In the genomic region with DNA sequence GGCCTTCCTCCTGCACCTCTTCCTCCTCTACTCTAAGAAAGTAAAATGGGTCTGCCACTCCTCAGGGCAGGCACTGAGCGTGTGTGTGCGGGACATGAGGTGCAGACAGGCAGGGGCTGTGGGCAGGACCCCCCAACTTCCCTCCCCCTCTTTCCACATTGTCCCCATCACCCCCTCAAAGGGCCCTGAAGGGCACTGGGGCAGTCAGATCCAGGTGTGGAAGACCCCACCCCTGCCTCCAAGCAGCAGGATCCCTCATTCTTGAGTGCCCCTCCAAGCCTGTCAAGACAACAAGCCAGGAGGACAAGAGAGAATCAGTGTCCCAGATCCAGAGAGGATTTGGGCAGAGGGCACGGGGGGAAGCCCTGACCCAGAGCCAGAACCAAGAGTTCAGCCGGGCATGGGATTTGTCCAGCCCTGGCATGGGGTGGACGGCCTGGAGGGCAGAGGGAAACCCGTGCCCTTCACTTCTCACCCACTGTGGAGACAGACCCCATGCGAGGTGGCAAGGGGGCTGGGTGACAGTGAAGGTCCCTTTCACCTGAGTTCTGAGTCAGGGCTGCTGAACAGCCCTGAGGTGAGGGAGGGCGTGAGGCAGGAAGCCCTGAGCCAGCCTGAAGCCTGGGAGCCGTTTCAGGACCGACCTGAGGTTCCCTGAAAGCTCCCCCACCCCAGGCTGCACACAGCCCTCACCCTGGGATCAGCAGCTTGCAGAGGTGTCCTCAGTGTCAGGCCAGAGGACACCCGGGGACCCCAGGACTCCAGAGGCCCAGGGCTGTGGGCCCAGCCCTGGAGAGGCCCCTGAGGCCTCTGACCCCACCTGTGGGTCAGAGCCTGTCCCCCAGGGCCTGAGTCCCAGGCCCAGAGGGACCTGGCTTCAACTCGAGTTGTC, we compare ENCODE assay signal across 16 cellular contexts. TPM values are rescaled to one million over a fixed set of nuclear protein-coding genes. Genes with fewer than 3 reads are reported as not detected.
DNase-seq lines count a peak whose midpoint lies in the region; TF ChIP-seq lines count a peak whose summit lies in the region.
"Had no signal": no experiment of that assay in that cellular context is flagged by ENCODE, and none has a peak within 500 bp of the region (broad histone marks: within the 10 kb centered on the region; RNA-seq: fewer than 3 reads in every experiment).

No MANE protein-coding gene starts in this region.

- TF ChIP-seq CTCF in CD14-positive monocyte (IDR thresholded peaks at IDR 0.05) (no peak), neural crest cell (conservative IDR thresholded peaks at IDR 0.05) (no peak)

- 87% methylated on average over 12 of the region's 12 CpGs for WGBS in HUES64

- no peak overlapping the region for H3K9ac ChIP-seq in HUES64 (ENCODE audit: low read depth, low read length)

- peaks cover 35% of the 10 kb centered on the region for H3K36me3 ChIP-seq in HUES64 (ENCODE audit: insufficient read depth, low read length)
- H3K36me3 ChIP-seq: colonic mucosa had no signal

- H3K4me3 ChIP-seq in HUES64 (ENCODE audit: low read length): no peak overlapping the region
- H3K4me3 ChIP-seq: colonic mucosa, tibial nerve had no signal

- H3K9me3 Mint-ChIP-seq in CD14-positive monocyte (no peaks in the 10 kb centered on the region), neural crest cell (peaks cover 4% of the 10 kb centered on the region)
- no peaks in the 10 kb centered on the region for H3K9me3 Mint-ChIP-seq in activated naive CD4-positive, alpha-beta T cell treated with anti-CD3 and anti-CD28 coated beads, Interleukin-2, amount 10 ng/mL, durations not matched to agents 7 days and 5 days
- H3K9me3 Mint-ChIP-seq: activated naive CD4-positive, alpha-beta T cell treated with anti-CD3 and anti-CD28 coated beads, Interleukin-2, amount 50 U/mL, for 24 hours had no signal

- DNase-seq in CD14-positive monocyte (ENCODE audit: low spot score) (peak; percentile 41), neural crest cell (ENCODE audit: low read depth, low spot score) (no peak), foreskin melanocyte (no peak), EL (no peak)
- no peak for DNase-seq in stimulated activated CD4-positive, alpha-beta T cell treated with anti-CD3 and anti-CD28 coated beads, Interleukin-4, amount 100 ng/mL, for 4 hours
- no peak for DNase-seq in activated naive CD4-positive, alpha-beta T cell treated with anti-CD3 and anti-CD28 coated beads, Interleukin-2, amount 10 ng/mL, durations not matched to agents 7 days and 5 days
- DNase-seq: activated T-cell treated with anti-CD3 and anti-CD28 coated beads for 4 hours, colonic mucosa, left cardiac atrium, NCI-H1092 treated with DMSO at 0.1 percent for 48 hours, NCI-H2029 treated with DMSO at 0.1 percent for 48 hours, retina had no signal

- H3K4me1 Mint-ChIP-seq in CD14-positive monocyte (no peaks in the 10 kb centered on the region), neural crest cell (peaks cover 46% of the 10 kb centered on the region)
- H3K4me1 Mint-ChIP-seq in activated naive CD4-positive, alpha-beta T cell treated with anti-CD3 and anti-CD28 coated beads, Interleukin-2, amount 10 ng/mL, durations not matched to agents 7 days and 5 days: peaks cover 33% of the 10 kb centered on the region

- intact Hi-C loops in CD14-positive monocyte (cut with micrococcal nuclease): no loop called here

- no peak overlapping the region for H3K4me3 Mint-ChIP-seq in CD14-positive monocyte
- H3K4me3 Mint-ChIP-seq in neural crest cell: peak overlapping the region; percentile 76
- H3K4me3 Mint-ChIP-seq in activated naive CD4-positive, alpha-beta T cell treated with anti-CD3 and anti-CD28 coated beads, Interleukin-2, amount 10 ng/mL, durations not matched to agents 7 days and 5 days: no peak overlapping the region
- H3K4me3 Mint-ChIP-seq: activated naive CD4-positive, alpha-beta T cell treated with anti-CD3 and anti-CD28 coated beads, Interleukin-2, amount 50 U/mL, for 24 hours had no signal

- peak overlapping the region; percentile 46; the same call in 1 of the 2 replicates for H3K27ac ChIP-seq in HUES64 (ENCODE audit: low read depth, low read length)
- peak overlapping the region; percentile 70 for H3K27ac ChIP-seq in cingulate gyrus (ENCODE audit: low read depth, low read length)
- H3K27ac ChIP-seq: colonic mucosa had no signal

- H3K36me3 Mint-ChIP-seq in CD14-positive monocyte: peaks cover 23 to 29% of the 10 kb centered on the region in 2 donors
- H3K36me3 Mint-ChIP-seq in neural crest cell (ENCODE audit: low read depth): peaks cover 20% of the 10 kb centered on the region
- peaks cover 26% of the 10 kb centered on the region for H3K36me3 Mint-ChIP-seq in activated naive CD4-positive, alpha-beta T cell treated with anti-CD3 and anti-CD28 coated beads, Interleukin-2, amount 10 ng/mL, durations not matched to agents 7 days and 5 days

- H3K9me3 ChIP-seq in HUES64 (ENCODE audit: insufficient read depth, low read depth, low read length): no peaks in the 10 kb centered on the region
- H3K9me3 ChIP-seq: colonic mucosa, tibial nerve had no signal

- H3K27me3 ChIP-seq in HUES64 (ENCODE audit: insufficient read depth, low read length): no peaks in the 10 kb centered on the region
- H3K27me3 ChIP-seq: colonic mucosa, tibial nerve had no signal

- CTCF ChIA-PET in activated naive CD4-positive, alpha-beta T cell treated with anti-CD3 and anti-CD28 coated beads, Interleukin-2, amount 10 ng/mL, durations not matched to agents 7 days and 5 days (lab: Charles Lee): no interaction called here

- H3K27me3 Mint-ChIP-seq in CD14-positive monocyte (ENCODE audit: low read depth in 3 of 3): peaks cover 0 to 2% (median 0%) of the 10 kb centered on the region in 3 donors
- H3K27me3 Mint-ChIP-seq in neural crest cell (ENCODE audit: low read depth): peaks cover 22% of the 10 kb centered on the region
- no peaks in the 10 kb centered on the region for H3K27me3 Mint-ChIP-seq in activated naive CD4-positive, alpha-beta T cell treated with anti-CD3 and anti-CD28 coated beads, Interleukin-2, amount 10 ng/mL, durations not matched to agents 7 days and 5 days
- H3K27me3 Mint-ChIP-seq: activated naive CD4-positive, alpha-beta T cell treated with anti-CD3 and anti-CD28 coated beads, Interleukin-2, amount 50 U/mL, for 24 hours had no signal

- peak overlapping the region in 4 of 7 donors; percentile 31 to 54 (median 43) for H3K27ac Mint-ChIP-seq in CD14-positive monocyte
- no peak overlapping the region for H3K27ac Mint-ChIP-seq in neural crest cell (ENCODE audit: unreplicated experiment)
- no peak overlapping the region for H3K27ac Mint-ChIP-seq in activated naive CD4-positive, alpha-beta T cell treated with anti-CD3 and anti-CD28 coated beads, Interleukin-2, amount 10 ng/mL, durations not matched to agents 7 days and 5 days
- H3K27ac Mint-ChIP-seq: activated naive CD4-positive, alpha-beta T cell treated with anti-CD3 and anti-CD28 coated beads, Interleukin-2, amount 50 U/mL, for 24 hours had no signal

- peaks cover 5% of the 10 kb centered on the region for H3K4me1 ChIP-seq in HUES64 (ENCODE audit: insufficient read depth, low read length)
- H3K4me1 ChIP-seq: colonic mucosa had no signal

RNA-seq across cellular contexts. Expression of gene USP22, which starts 45.8 kb away (rescaled TPM):
- polyA plus RNA-seq in CD14-positive monocyte: 10 to 100 TPM; 20.4 to 27.3 TPM
- polyA plus RNA-seq in HUES64 (2013, experiment 1 of 2): 191 TPM
- polyA plus RNA-seq in HUES64 (2013, experiment 2 of 2): 190 TPM
- total RNA-seq in neural crest cell: 386 and 390 TPM in 2 replicates

Comparison
In these comparisons a context has a peak if more than half of its experiments do, and no peak if none do; other contexts are left out.
1. H3K27ac Mint-ChIP-seq: peak in CD14-positive monocyte (4 of 7); none in neural crest cell (single experiment) and activated naive CD4-positive, alpha-beta T cell treated with anti-CD3 and anti-CD28 coated beads, Interleukin-2, amount 10 ng/mL, durations not matched to agents 7 days and 5 days (single experiment).